ENCODE assay signal across 30 cellular contexts in genomic region chr2:171404719-171405118, GRCh38. TPM values are rescaled to one million over a fixed set of nuclear protein-coding genes. Genes with fewer than 3 reads are reported as not detected.
A peak's percentile ranks its signal among the peaks of the same experiment; 100 is the strongest.
DNase-seq lines count a peak whose midpoint lies in the region; ATAC-seq, FAIRE-seq and TF ChIP-seq lines count a peak whose summit lies in the region.
"Had no signal": no experiment of that assay in that cellular context is flagged by ENCODE, and none has a peak within 500 bp of the region (broad histone marks: within the 10 kb centered on the region; RNA-seq: fewer than 3 reads in every experiment).

No MANE protein-coding gene starts in this region.

- ATAC-seq in GM21447 (IDR thresholded peaks at IDR 0.05; ENCODE audit: unreplicated experiment) (no peak), HG03025 (IDR thresholded peaks at IDR 0.05; ENCODE audit: low FRiP score, unreplicated experiment) (no peak)
- ATAC-seq: activated CD4-positive, alpha-beta T cell treated with anti-CD3 and anti-CD28 coated beads for 36 hours; activated CD8-positive, alpha-beta T cell treated with anti-CD3 and anti-CD28 coated beads, Interleukin-2, amount 10 ng/mL, durations not matched to agents 7 days and 5 days; left ventricle myocardium superior; natural killer cell had no signal

- H3K4me1 ChIP-seq in SJSA1 (replicated peaks) (peaks cover 23% of the 10 kb centered on the region), osteoblast (ENCODE audit: insufficient read depth, low read length) (peaks cover 25% of the 10 kb centered on the region)
- H3K4me1 ChIP-seq: upper lobe of left lung had no signal

- peaks cover 3% of the 10 kb centered on the region for H3K36me3 Mint-ChIP-seq in chondrocyte (ENCODE audit: low read depth)

- H3K4me2 ChIP-seq in osteoblast (ENCODE audit: insufficient read depth, low read length), result peak overlapping the region; percentile 12

- H3K27me3 ChIP-seq in SJSA1 (replicated peaks) (no peaks in the 10 kb centered on the region), osteoblast (ENCODE audit: insufficient read depth, low read length) (no peaks in the 10 kb centered on the region)
- H3K27me3 ChIP-seq: BLaER1 treated with 17β-estradiol and CSF1 and Interleukin-3, amounts not matched to agents 10 nM and 100 nM; upper lobe of left lung had no signal

- no peak overlapping the region for H3K4me3 Mint-ChIP-seq in chondrocyte (ENCODE audit: unreplicated experiment)
- H3K4me3 Mint-ChIP-seq: activated CD4-positive, alpha-beta T cell treated with anti-CD3 and anti-CD28 coated beads for 36 hours; activated CD8-positive, alpha-beta T cell treated with anti-CD3 and anti-CD28 coated beads, Interleukin-2, amount 10 ng/mL, durations not matched to agents 7 days and 5 days; activated naive CD8-positive, alpha-beta T cell treated with anti-CD3 and anti-CD28 coated beads for 36 hours; natural killer cell had no signal

- H3K27ac Mint-ChIP-seq in chondrocyte (ENCODE audit: unreplicated experiment), result peak overlapping the region; percentile 2
- H3K27ac Mint-ChIP-seq: activated CD8-positive, alpha-beta T cell treated with anti-CD3 and anti-CD28 coated beads, Interleukin-2, amount 10 ng/mL, durations not matched to agents 7 days and 5 days; activated naive CD8-positive, alpha-beta T cell treated with anti-CD3 and anti-CD28 coated beads for 36 hours had no signal

- peaks cover 6% of the 10 kb centered on the region for H3K9me3 Mint-ChIP-seq in chondrocyte (ENCODE audit: low read depth)

- no peaks in the 10 kb centered on the region for H3K27me3 Mint-ChIP-seq in chondrocyte (ENCODE audit: low read depth)
- H3K27me3 Mint-ChIP-seq: activated CD4-positive, alpha-beta T cell treated with anti-CD3 and anti-CD28 coated beads for 36 hours; activated naive CD8-positive, alpha-beta T cell treated with anti-CD3 and anti-CD28 coated beads for 36 hours had no signal

- H3K36me3 ChIP-seq in SJSA1 (no peaks in the 10 kb centered on the region), osteoblast (ENCODE audit: insufficient read depth, low read length) (no peaks in the 10 kb centered on the region)
- H3K36me3 ChIP-seq: upper lobe of left lung had no signal

- H3K27ac ChIP-seq in SJSA1 (peak overlapping the region; percentile 69), osteoblast (ENCODE audit: low read depth, low read length) (peak overlapping the region; percentile 9)
- H3K27ac ChIP-seq: BLaER1 treated with 17β-estradiol and CSF1 and Interleukin-3, amounts not matched to agents 10 nM and 100 nM; upper lobe of left lung had no signal

- H3K9me3 ChIP-seq in SJSA1 (replicated peaks), result no peaks in the 10 kb centered on the region; the same call in 1 of the 2 replicates
- no peaks in the 10 kb centered on the region for H3K9me3 ChIP-seq in osteoblast (ENCODE audit: low read depth, low read length)
- H3K9me3 ChIP-seq: upper lobe of left lung had no signal

- peaks cover 27% of the 10 kb centered on the region for H3K4me1 Mint-ChIP-seq in chondrocyte (ENCODE audit: low read depth)

- H3K4me3 ChIP-seq in SJSA1 (no peak overlapping the region), osteoblast (ENCODE audit: insufficient read depth, low read length) (no peak overlapping the region)
- H3K4me3 ChIP-seq: BLaER1 treated with 17β-estradiol and CSF1 and Interleukin-3, amounts not matched to agents 10 nM and 100 nM; skin epidermis; upper lobe of left lung had no signal

- no peaks in the 10 kb centered on the region for H4K20me1 ChIP-seq in osteoblast (ENCODE audit: insufficient read depth, low read length)

- H3K79me2 ChIP-seq in osteoblast (ENCODE audit: insufficient read depth, low read length), result peaks cover 25% of the 10 kb centered on the region

- peak overlapping the region; percentile 32 for H2AFZ ChIP-seq in osteoblast (ENCODE audit: low read length)

- FAIRE-seq in GM12891 (lab: Jason Lieb, UNC), result peak; percentile 84

- DNase-seq in GM12891 (ENCODE audit: insufficient read length, low spot score), result no peak
- DNase-seq in SJSA1 (ENCODE audit: low read depth in 1 of 2, low spot score in 2 of 2), result no peak
- no peak for DNase-seq in chondrocyte (ENCODE audit: low spot score)
- DNase-seq in osteoblast (ENCODE audit: insufficient read length, low spot score, missing footprints), result no peak
- no peak for DNase-seq in SKM-1 treated with dmso at 0.1 percent for 144 hours (lab: John Stamatoyannopoulos, UW; ENCODE audit: unreplicated experiment)
- no peak for DNase-seq in NCI-H226
- DNase-seq: activated CD4-positive, alpha-beta T cell treated with anti-CD3 and anti-CD28 coated beads for 36 hours; activated CD8-positive, alpha-beta T cell treated with anti-CD3 and anti-CD28 coated beads, Interleukin-2, amount 10 ng/mL, durations not matched to agents 7 days and 5 days; activated effector memory CD4-positive, alpha-beta T cell treated with anti-CD3 and anti-CD28 coated beads, Interleukin-2, amount 50 U/mL, for 16 hours; activated naive CD8-positive, alpha-beta T cell treated with anti-CD3 and anti-CD28 coated beads for 36 hours; activated T-cell treated with anti-CD3 and anti-CD28 coated beads for 4 hours; aorta; caudate nucleus; COR-L47; DND-41; KG1; left ventricle myocardium superior; midbrain; natural killer cell; NCI-H1417 treated with DMSO at 0.1 percent for 48 hours; NCI-H2081 treated with DMSO at 0.1 percent for 48 hours; NCI-H82; stimulated activated CD4-positive, alpha-beta T cell treated with anti-CD3 and anti-CD28 coated beads, Interleukin-1b, Interleukin-23, amount 100 ng/mL, for 48 hours; stimulated activated CD8-positive, alpha-beta memory T cell treated with anti-CD3 and anti-CD28 coated beads, Interleukin-4, amount 100 ng/mL, for 48 hours; T-helper 2 cell; upper lobe of left lung had no signal

- no peak for TF ChIP-seq CTCF in chondrocyte (IDR thresholded peaks at IDR 0.05)
- TF ChIP-seq CTCF in osteoblast (IDR thresholded peaks at IDR 0.05; ENCODE audit: extremely low read depth, low read depth, low read length), result no peak

- TF ChIP-seq POLR2A in GM12891 (IDR thresholded peaks at IDR 0.05; ENCODE audit: low read depth, low read length), result no peak

TF ChIP-seq in GM12891, 5 proteins besides CTCF, POLR2A, EP300 and RAD21:
- TF ChIP-seq TAF1 (IDR thresholded peaks at IDR 0.05; ENCODE audit: low read depth, low read length) (no peak), POU2F2 (IDR thresholded peaks at IDR 0.05; ENCODE audit: low read depth, low read length) (no peak), POLR2AphosphoS5 (IDR thresholded peaks at IDR 0.05; ENCODE audit: low read depth, low read length) (no peak)

RNA-seq across cellular contexts. Expression of gene METTL8, which starts 29.1 kb away (rescaled TPM):
- 35.0 TPM for polyA plus RNA-seq in GM12891 (2012; ENCODE audit: low read depth, missing spikeins)
- total RNA-seq in SJSA1 (2014; rRNA removed; shearing (Covaris generic)), result 19.5 and 60.7 TPM in 2 replicates
- total RNA-seq in chondrocyte (24.0 to 30.4 TPM (median 25.7 TPM) in 3 replicates), osteoblast (20.9 and 23.9 TPM in 2 replicates)

RNA-seq across cellular contexts. Expression of gene DCAF17, which starts 29.3 kb away (rescaled TPM):
- polyA plus RNA-seq in GM12891 (2012; ENCODE audit: low read depth, missing spikeins), result 8.4 TPM
- 15.9 and 21.2 TPM in 2 replicates for total RNA-seq in SJSA1 (2014; rRNA removed; shearing (Covaris generic))
- total RNA-seq in chondrocyte (17.6 to 22.0 TPM (median 18.3 TPM) in 3 replicates), osteoblast (32.6 and 37.7 TPM in 2 replicates)
